In genomic region chr11:86524603-86525352, GRCh38 we compare ENCODE assay signal across 11 cellular contexts.
DNase-seq lines count a peak whose midpoint lies in the region; ATAC-seq, FAIRE-seq and TF ChIP-seq lines count a peak whose summit lies in the region.
"Had no signal": no experiment of that assay in that cellular context is flagged by ENCODE, and none has a peak within 500 bp of the region (broad histone marks: within the 10 kb centered on the region; RNA-seq: fewer than 3 reads in every experiment).

No MANE protein-coding gene starts in this region.

- H3K9ac ChIP-seq in PC-3 (ENCODE audit: low read length), result peak overlapping the region; percentile 73
- H3K9ac ChIP-seq in endothelial cell of umbilical vein (replicated peaks; ENCODE audit: extremely low read depth, insufficient read depth, low read length), result peak overlapping the region; percentile 88

- H3K4me1 ChIP-seq in PC-3 (ENCODE audit: insufficient read depth, low read length), result peaks cover 22% of the 10 kb centered on the region
- H3K4me1 ChIP-seq in endothelial cell of umbilical vein (ENCODE audit: control insufficient read depth, extremely low read depth, insufficient read depth, low read length), result peaks cover 38% of the 10 kb centered on the region
- H3K4me1 ChIP-seq in pancreas, result peaks cover 17 to 21% (median 20%) of the 10 kb centered on the region in 3 donors

- H3K4me2 ChIP-seq in PC-3 (ENCODE audit: low read length), result peak overlapping the region; percentile 81
- H3K4me2 ChIP-seq in endothelial cell of umbilical vein (ENCODE audit: insufficient read depth, low read length), result peak overlapping the region; percentile 62

- FAIRE-seq in endothelial cell of umbilical vein (lab: Jason Lieb, UNC), result peak; percentile 78
- no peak for FAIRE-seq in pancreas (lab: Jason Lieb, UNC)
- no peak for FAIRE-seq in GM12891 (lab: Jason Lieb, UNC)
- FAIRE-seq: G401.6 had no signal

- H3K36me3 ChIP-seq in PC-3 (ENCODE audit: low read depth, low read length) (no peaks in the 10 kb centered on the region), endothelial cell of umbilical vein (ENCODE audit: control insufficient read depth in 2 of 2, extremely low read depth in 1 of 2, insufficient read depth in 2 of 2, low read length in 2 of 2) (no peaks in the 10 kb centered on the region), pancreas (no peaks in the 10 kb centered on the region)
- H3K36me3 ChIP-seq: ovary had no signal

- DNase-seq in DMS53 (lab: John Stamatoyannopoulos, UW) (peak; percentile 75), PC-3 (peak; percentile 50), endothelial cell of umbilical vein (ENCODE audit: low read depth, low spot score) (peak; percentile 91), pancreas (no peak), NCI-H2196 (lab: John Stamatoyannopoulos, UW; ENCODE audit: unreplicated experiment) (no peak), GM12891 (ENCODE audit: insufficient read length, low spot score) (no peak), dorsolateral prefrontal cortex (no peak), NCI-H2171 (lab: John Stamatoyannopoulos, UW) (no peak)
- DNase-seq: substantia nigra had no signal

- peak; percentile 72 for ATAC-seq in PC-3
- peak; percentile 17 to 57 (median 32) for ATAC-seq in pancreas

- WGBS in pancreas, 2 donors, result 59% methylated on average over 2 of the region's 2 CpGs

- peaks cover 8% of the 10 kb centered on the region for H3F3A ChIP-seq in PC-3 (ENCODE audit: low read length, unreplicated experiment)

- H3K27me3 ChIP-seq in PC-3 (ENCODE audit: low read length), result no peaks in the 10 kb centered on the region
- H3K27me3 ChIP-seq in endothelial cell of umbilical vein (ENCODE audit: control insufficient read depth in 2 of 2, insufficient read depth in 2 of 2, low read length in 2 of 2), result no peaks in the 10 kb centered on the region
- H3K27me3 ChIP-seq in pancreas, result no peaks in the 10 kb centered on the region
- H3K27me3 ChIP-seq in dorsolateral prefrontal cortex, result no peaks in the 10 kb centered on the region
- H3K27me3 ChIP-seq: ovary had no signal

- no peaks in the 10 kb centered on the region for H3K9me2 ChIP-seq in PC-3 (replicated peaks; ENCODE audit: low read length)

- peak overlapping the region; percentile 49; the same call in 1 of the 2 replicates for H3K4me3 ChIP-seq in PC-3 (ENCODE audit: low read length)
- peak overlapping the region in 1 of 3 experiments; percentile 14 for H3K4me3 ChIP-seq in endothelial cell of umbilical vein (replicated peaks in 1 of 3; ENCODE audit: insufficient read depth in 1 of 3, low read depth in 1 of 3, low read length in 3 of 3)
- H3K4me3 ChIP-seq in pancreas, result no peak overlapping the region
- no peak overlapping the region for H3K4me3 ChIP-seq in dorsolateral prefrontal cortex
- H3K4me3 ChIP-seq: ovary had no signal

- H3K79me2 ChIP-seq in PC-3 (ENCODE audit: low read length), result no peaks in the 10 kb centered on the region
- H3K79me2 ChIP-seq in endothelial cell of umbilical vein (ENCODE audit: control insufficient read depth, insufficient read depth, low read length), result no peaks in the 10 kb centered on the region

- TF ChIP-seq CTCF in PC-3 (conservative IDR thresholded peaks at IDR 0.05; ENCODE audit: low read depth, low read length) (no peak), endothelial cell of umbilical vein (IDR thresholded peaks at IDR 0.05; ENCODE audit: extremely low read depth in 1 of 2, insufficient read depth in 1 of 2, low read depth in 1 of 2, low read length in 2 of 2) (no peak), pancreas (IDR thresholded peaks at IDR 0.05) (no peak), dorsolateral prefrontal cortex (IDR thresholded peaks at IDR 0.05 in 54 of 56, conservative IDR thresholded peaks at IDR 0.05 in 2 of 56; ENCODE audit: low read depth in 1 of 56, partially characterized antibody in 56 of 56) (no peak)

- dilution Hi-C loops in endothelial cell of umbilical vein (cut with MboI; ENCODE audit: extremely low pct_ligation_motif_present, low sequenced_read_pairs), result no loop called here

- POLR2A ChIA-PET in PC-3 (lab: Charles Lee; ENCODE audit: unreplicated experiment), result no interaction called here
- POLR2A ChIA-PET in endothelial cell of umbilical vein (lab: Charles Lee), result interaction anchor here (0.8 to 1.7 kb wide), 7 partner anchors 9 to 65 kb away, joined by 3 to 9 read pairs (median 3); no protein-coding TSS in a partner anchor

- no peak overlapping the region for H2AFZ ChIP-seq in PC-3 (ENCODE audit: low read length)
- H2AFZ ChIP-seq in endothelial cell of umbilical vein (ENCODE audit: low read depth, low read length), result no peak overlapping the region

- H3K27ac ChIP-seq in PC-3 (ENCODE audit: low read length) (peak overlapping the region; percentile 96), endothelial cell of umbilical vein (ENCODE audit: insufficient read depth, low read depth, low read length) (peak overlapping the region; percentile 93), pancreas (peak overlapping the region; percentile 0 to 82 (median 42)), dorsolateral prefrontal cortex (peak overlapping the region in 8 of 59 donors; percentile 0 to 63 (median 23))

- no peak for TF ChIP-seq POLR2A in endothelial cell of umbilical vein (IDR thresholded peaks at IDR 0.05; ENCODE audit: low read depth, low read length)
- no peak for TF ChIP-seq POLR2A in GM12891 (IDR thresholded peaks at IDR 0.05; ENCODE audit: low read depth, low read length)

- BruUV-seq in PC-3 (replicated peaks; lab: Mats Ljungman, UMichigan) (no TSS peak), endothelial cell of umbilical vein (replicated peaks; lab: Mats Ljungman, UMichigan) (TSS peak; percentile 71)

- H4K20me1 ChIP-seq in PC-3 (ENCODE audit: low read length) (no peaks in the 10 kb centered on the region), endothelial cell of umbilical vein (replicated peaks; ENCODE audit: control insufficient read depth, extremely low read depth, insufficient read depth, low read length) (no peaks in the 10 kb centered on the region)

- no peaks in the 10 kb centered on the region for H3K9me3 ChIP-seq in PC-3 (ENCODE audit: low read length)
- H3K9me3 ChIP-seq in endothelial cell of umbilical vein (replicated peaks; ENCODE audit: control insufficient read depth, insufficient read depth, low read length), result no peaks in the 10 kb centered on the region
- H3K9me3 ChIP-seq in pancreas, result no peaks in the 10 kb centered on the region
- H3K9me3 ChIP-seq: ovary had no signal

- H3K9me1 ChIP-seq in endothelial cell of umbilical vein (replicated peaks; ENCODE audit: control insufficient read depth, extremely low read depth, insufficient read depth, low read length), result no peaks in the 10 kb centered on the region

- CTCF ChIA-PET in PC-3 (lab: Charles Lee) (no interaction called here), endothelial cell of umbilical vein (lab: Charles Lee) (interaction anchor here (0.7 to 2.5 kb wide), 19 partner anchors 10 to 291 kb away, joined by 3 to 24 read pairs (median 3); partner anchors contain the start of gene PRSS23)

- intact Hi-C loops in PC-3 (cut with micrococcal nuclease), result loop anchor here (1.0 to 5.0 kb wide), 5 partner anchors 16 to 83 kb away; no protein-coding TSS in a partner anchor
- intact Hi-C loops in endothelial cell of umbilical vein (cut with micrococcal nuclease), result loop anchor here (1.0 kb wide), 13 partner anchors 9 to 292 kb away; no protein-coding TSS in a partner anchor
- intact Hi-C loops in pancreas (cut with DNase I), result no loop called here
- intact Hi-C loops in dorsolateral prefrontal cortex (cut with DNase I), result no loop called here

TF ChIP-seq in endothelial cell of umbilical vein, 7 proteins besides CTCF, POLR2A, EP300 and RAD21:
- TF ChIP-seq FOS (IDR thresholded peaks at IDR 0.05; ENCODE audit: borderline replicate concordance, insufficient read depth, low read length) (peak; percentile 25), EZH2 (IDR thresholded peaks at IDR 0.05; ENCODE audit: borderline replicate concordance, low read depth, low read length, severe bottlenecking) (no peak), MYC (IDR thresholded peaks at IDR 0.05; ENCODE audit: low read depth, low read length) (no peak), GATA2 (IDR thresholded peaks at IDR 0.05; ENCODE audit: insufficient read depth, insufficient read length, low read depth, low read length) (no peak), POLR2AphosphoS5 (IDR thresholded peaks at IDR 0.05; ENCODE audit: insufficient read depth, low read depth, low read length) (peak; percentile 16), JUN (IDR thresholded peaks at IDR 0.05; ENCODE audit: borderline replicate concordance, insufficient read depth, insufficient read length, low read depth) (peak; percentile 59), MAX (IDR thresholded peaks at IDR 0.05; ENCODE audit: insufficient read depth, insufficient read length) (no peak)

TF ChIP-seq in GM12891, 5 proteins besides CTCF, POLR2A, EP300 and RAD21:
- TF ChIP-seq PAX5 (IDR thresholded peaks at IDR 0.05; ENCODE audit: insufficient read depth, low read length, severe bottlenecking) (no peak), SPI1 (IDR thresholded peaks at IDR 0.05; ENCODE audit: low read depth, low read length) (no peak), TAF1 (IDR thresholded peaks at IDR 0.05; ENCODE audit: low read depth, low read length) (no peak), POU2F2 (IDR thresholded peaks at IDR 0.05; ENCODE audit: low read depth, low read length) (no peak), POLR2AphosphoS5 (IDR thresholded peaks at IDR 0.05; ENCODE audit: low read depth, low read length) (no peak)
TF ChIP-seq in GM12891: peak in this region for 0.

Comparison
In these comparisons a context has a peak if more than half of its experiments do, and no peak if none do; other contexts are left out.
1. DNase-seq: peak in DMS53 (single experiment), PC-3 (single experiment) and endothelial cell of umbilical vein (single experiment); none in pancreas (0 of 6), NCI-H2196 (single experiment), GM12891 (single experiment), dorsolateral prefrontal cortex (0 of 10) and NCI-H2171 (single experiment).
2. intact Hi-C loops: an anchor here in PC-3 (1.0 to 5.0 kb wide) and endothelial cell of umbilical vein (1.0 kb wide); none called in pancreas and dorsolateral prefrontal cortex.